20 cellular contexts compared by ENCODE assay signal in the genomic region with DNA sequence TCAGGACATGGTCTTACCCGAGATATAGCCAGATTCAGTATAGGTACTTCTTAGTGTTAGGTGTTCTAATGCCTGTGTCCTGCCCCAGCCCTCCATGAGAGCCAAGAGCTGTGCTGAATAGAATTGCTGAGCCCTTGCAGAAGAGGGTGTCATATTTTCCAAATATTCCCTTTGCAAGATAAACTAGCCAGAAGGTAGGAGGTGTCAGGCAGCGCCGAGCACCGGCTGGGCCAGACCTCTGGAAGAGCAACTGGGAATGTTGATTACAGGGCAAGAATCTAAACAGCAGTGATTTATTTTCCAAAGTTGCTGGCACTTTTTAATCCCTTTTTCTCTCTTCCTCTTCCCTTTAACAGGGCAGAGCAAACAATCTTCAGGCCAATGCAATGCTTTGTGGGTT. TPM values are rescaled to one million over a fixed set of nuclear protein-coding genes. Genes with fewer than 3 reads are reported as not detected.
DNase-seq lines count a peak whose midpoint lies in the region; ATAC-seq and TF ChIP-seq lines count a peak whose summit lies in the region.
"Had no signal": no experiment of that assay in that cellular context is flagged by ENCODE, and none has a peak within 500 bp of the region (broad histone marks: within the 10 kb centered on the region; RNA-seq: fewer than 3 reads in every experiment).

No MANE protein-coding gene starts in this region.

- DNase-seq in Caco-2 (no peak), heart right ventricle (no peak), osteoblast (ENCODE audit: insufficient read length, low spot score, missing footprints) (no peak), NCI-H2107 treated with DMSO at 0.1 percent for 48 hours (lab: John Stamatoyannopoulos, UW; ENCODE audit: unreplicated experiment) (no peak), RPMI8226 (no peak)
- no peak for DNase-seq in stimulated activated CD4-positive, alpha-beta T cell treated with anti-CD3 and anti-CD28 coated beads, Interleukin-4, amount 100 ng/mL, for 1 hour
- DNase-seq: activated T-cell treated with anti-CD3 and anti-CD28 coated beads, Interleukin-2, amount 50 U/mL, for 4 hours; amniotic stem cell; hypothalamus; left lung; NCI-H1417; NCI-H345; T-cell; tibial artery had no signal

- H3K9me3 Mint-ChIP-seq in Caco-2 (ENCODE audit: unreplicated experiment) = peaks cover 2% of the 10 kb centered on the region
- H3K9me3 Mint-ChIP-seq: activated T-cell treated with anti-CD3 and anti-CD28 coated beads, Interleukin-2, amount 50 U/mL, for 4 hours; T-cell had no signal

- no peak for TF ChIP-seq EP300 in Ishikawa (IDR thresholded peaks at IDR 0.05; ENCODE audit: borderline replicate concordance)

- no peaks in the 10 kb centered on the region for H3K36me3 ChIP-seq in Caco-2 (ENCODE audit: control insufficient read depth, insufficient read depth, low read length)
- no peaks in the 10 kb centered on the region for H3K36me3 ChIP-seq in heart right ventricle
- H3K36me3 ChIP-seq in osteoblast (ENCODE audit: insufficient read depth, low read length) = no peaks in the 10 kb centered on the region
- H3K36me3 ChIP-seq: left lung, neutrophil, tibial artery had no signal

- H3K4me2 ChIP-seq in osteoblast (ENCODE audit: insufficient read depth, low read length) = no peak overlapping the region
- H3K4me2 ChIP-seq: KMS-11 had no signal

- no peak overlapping the region for H3K4me3 Mint-ChIP-seq in Caco-2 (ENCODE audit: unreplicated experiment)
- H3K4me3 Mint-ChIP-seq: activated T-cell treated with anti-CD3 and anti-CD28 coated beads, Interleukin-2, amount 50 U/mL, for 4 hours; T-cell had no signal

- ATAC-seq in heart right ventricle (peak in 7 of 8 donors; percentile 27 to 80 (median 41)), GM19395 (IDR thresholded peaks at IDR 0.05; ENCODE audit: unreplicated experiment) (no peak)
- ATAC-seq: activated CD4-positive, CD25-positive, alpha-beta regulatory T cell treated with anti-CD3 and anti-CD28 coated beads, Interleukin-2, amount 50 U/mL, for 24 hours; activated T-cell treated with anti-CD3 and anti-CD28 coated beads, Interleukin-2, amount 50 U/mL, for 4 hours; left lung; T-cell had no signal

- intact Hi-C loops in Caco-2 (cut with micrococcal nuclease; ENCODE audit: unreplicated experiment) (no loop called here), heart right ventricle (cut with DNase I) (no loop called here)

- no peaks in the 10 kb centered on the region for H3K27me3 Mint-ChIP-seq in Caco-2 (ENCODE audit: insufficient read depth, unreplicated experiment)
- H3K27me3 Mint-ChIP-seq: T-cell had no signal

- H3K4me1 Mint-ChIP-seq in Caco-2 (ENCODE audit: low read depth, unreplicated experiment) = peaks cover 6% of the 10 kb centered on the region

- H2AFZ ChIP-seq in osteoblast (ENCODE audit: low read length) = peak overlapping the region; percentile 25

- H3K27ac ChIP-seq in heart right ventricle (peak overlapping the region in 5 of 10 donors; percentile 23 to 70 (median 46)), osteoblast (ENCODE audit: low read depth, low read length) (no peak overlapping the region)
- H3K27ac ChIP-seq: coronary artery, KMS-11, neutrophil, tibial artery had no signal

- peaks cover 39% of the 10 kb centered on the region for H3K4me1 ChIP-seq in Caco-2
- H3K4me1 ChIP-seq in heart right ventricle = peaks cover 0 to 30% (median 8%) of the 10 kb centered on the region in 9 donors
- peaks cover 21% of the 10 kb centered on the region for H3K4me1 ChIP-seq in osteoblast (ENCODE audit: insufficient read depth, low read length)

- no peak for TF ChIP-seq RAD21 in Ishikawa (IDR thresholded peaks at IDR 0.05; ENCODE audit: low read depth)

- H3K27ac Mint-ChIP-seq in Caco-2 (ENCODE audit: unreplicated experiment) = peak overlapping the region; percentile 45
- H3K27ac Mint-ChIP-seq: T-cell had no signal

- BruUV-seq in Caco-2 (replicated peaks; lab: Mats Ljungman, UMichigan) = no TSS peak

- H3K9me3 ChIP-seq in Caco-2 (no peaks in the 10 kb centered on the region), heart right ventricle (no peaks in the 10 kb centered on the region), osteoblast (ENCODE audit: low read depth, low read length) (no peaks in the 10 kb centered on the region)
- H3K9me3 ChIP-seq: left lung, neutrophil, tibial artery had no signal

- H3K4me3 ChIP-seq in Caco-2 (ENCODE audit: low read depth, low read length) = no peak overlapping the region
- H3K4me3 ChIP-seq in heart right ventricle = no peak overlapping the region
- H3K4me3 ChIP-seq in osteoblast (ENCODE audit: insufficient read depth, low read length) = no peak overlapping the region
- H3K4me3 ChIP-seq: coronary artery, left lung, tibial artery had no signal

- 56 to 60% methylated on average over 4 of the region's 4 CpGs for WGBS in heart right ventricle, 2 donors

- CTCF ChIA-PET in Caco-2 (lab: Charles Lee) = no interaction called here

- peaks cover 6% of the 10 kb centered on the region for H3K36me3 Mint-ChIP-seq in Caco-2 (ENCODE audit: insufficient read depth, unreplicated experiment)
- H3K36me3 Mint-ChIP-seq: T-cell had no signal

- no peaks in the 10 kb centered on the region for H3K79me2 ChIP-seq in osteoblast (ENCODE audit: insufficient read depth, low read length)

- H4K20me1 ChIP-seq in osteoblast (ENCODE audit: insufficient read depth, low read length) = no peaks in the 10 kb centered on the region

- H3K27me3 ChIP-seq in Caco-2 (replicated peaks; ENCODE audit: control insufficient read depth, insufficient read depth, low read length) = no peaks in the 10 kb centered on the region
- H3K27me3 ChIP-seq in heart right ventricle = no peaks in the 10 kb centered on the region
- H3K27me3 ChIP-seq in osteoblast (ENCODE audit: insufficient read depth, low read length) = no peaks in the 10 kb centered on the region
- H3K27me3 ChIP-seq: left lung, neutrophil, tibial artery had no signal

- no peak for TF ChIP-seq CTCF in Caco-2 (IDR thresholded peaks at IDR 0.05; ENCODE audit: insufficient read depth in 1 of 2, low read depth in 1 of 2, low read length in 1 of 2, severe bottlenecking in 1 of 2, unreplicated experiment in 1 of 2)
- no peak for TF ChIP-seq CTCF in heart right ventricle (IDR thresholded peaks at IDR 0.05)
- no peak for TF ChIP-seq CTCF in osteoblast (IDR thresholded peaks at IDR 0.05; ENCODE audit: extremely low read depth, low read depth, low read length)

- POLR2A ChIA-PET in Caco-2 (lab: Charles Lee) = no interaction called here

TF ChIP-seq in Ishikawa, 13 proteins besides CTCF, POLR2A, EP300 and RAD21:
- TF ChIP-seq EGR1 (IDR thresholded peaks at IDR 0.05) = no peak
- TF ChIP-seq TEAD4 (IDR thresholded peaks at IDR 0.05) = 0 out of 2 replicates have a peak, but pooled peaks have one; percentile 16
- TF ChIP-seq TCF12 (IDR thresholded peaks at IDR 0.05; ENCODE audit: low read depth) = no peak
- TF ChIP-seq CREB1 (IDR thresholded peaks at IDR 0.05; ENCODE audit: low read depth) = no peak

RNA-seq across cellular contexts. Expression of a gene that starts 37.1 kb away (rescaled TPM):
- total RNA-seq in Caco-2 (2022) = 282 and 290 TPM in 2 replicates
- 100 to 1,000 TPM; 148 to 227 (median 186) TPM for total RNA-seq in heart right ventricle
- 100 to 1,000 TPM in 1 of 2 donors, 10 to 100 TPM in 1; 90.3 to 322 TPM for polyA plus RNA-seq in heart right ventricle
- 69.8 and 89.4 TPM in 2 replicates for total RNA-seq in osteoblast
